In the genomic region with DNA sequence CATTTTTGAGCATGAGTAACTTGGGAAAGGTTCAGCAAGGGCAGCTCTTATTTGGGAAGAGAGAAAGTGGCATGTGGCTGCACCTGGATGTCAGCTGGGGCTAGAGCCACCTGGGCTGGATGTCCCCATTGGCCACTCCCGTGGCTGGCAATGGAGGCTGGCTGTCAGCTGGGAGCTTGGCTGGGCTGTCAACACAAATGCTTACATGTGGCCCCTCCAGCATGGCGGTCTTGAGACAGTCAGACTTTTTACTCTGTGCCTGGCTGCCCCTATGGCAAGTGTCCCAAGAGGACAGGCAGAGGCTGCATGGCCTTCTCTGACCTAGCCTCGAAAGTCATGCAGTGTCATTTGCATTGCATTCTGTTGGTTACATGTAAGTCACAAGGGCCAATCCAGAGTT, we compare ENCODE assay signal across 26 cellular contexts.
DNase-seq lines count a peak whose midpoint lies in the region; ATAC-seq, FAIRE-seq and TF ChIP-seq lines count a peak whose summit lies in the region.
"Had no signal": no experiment of that assay in that cellular context is flagged by ENCODE, and none has a peak within 500 bp of the region (broad histone marks: within the 10 kb centered on the region; RNA-seq: fewer than 3 reads in every experiment).

No MANE protein-coding gene starts in this region.

- H3K4ac ChIP-seq in mesenchymal stem cell (ENCODE audit: low read depth in 1 of 2, low read length in 2 of 2): no peak overlapping the region

- H3K36me3 Mint-ChIP-seq in T-helper 17 cell (ENCODE audit: low read depth) (peaks cover 3% of the 10 kb centered on the region), endodermal cell (ENCODE audit: low read depth) (no peaks in the 10 kb centered on the region)

- H3K9me3 ChIP-seq in T-helper 17 cell (ENCODE audit: control insufficient read depth, low read length, poor library complexity, severe bottlenecking) (peaks cover 4% of the 10 kb centered on the region), endodermal cell (ENCODE audit: control insufficient read depth, low read length) (peaks cover 3% of the 10 kb centered on the region), mesenchymal stem cell (ENCODE audit: control insufficient read depth, low read length) (peaks cover 21% of the 10 kb centered on the region), spleen (peaks cover 0 to 25% (median 17%) of the 10 kb centered on the region in 8 donors)

- no peak overlapping the region for H4K8ac ChIP-seq in mesenchymal stem cell (ENCODE audit: low read length)

- H3K4me3 Mint-ChIP-seq in T-helper 17 cell (no peak overlapping the region), endodermal cell (no peak overlapping the region)
- H3K4me3 Mint-ChIP-seq: CD4-positive, alpha-beta memory T cell had no signal

- no peak for TF ChIP-seq POLR2A in spleen (IDR thresholded peaks at IDR 0.05)

- ATAC-seq in T-helper 17 cell (no peak), GM19023 (IDR thresholded peaks at IDR 0.05; ENCODE audit: unreplicated experiment) (no peak)
- ATAC-seq: A549 had no signal

- no peak overlapping the region for H2AFZ ChIP-seq in mesenchymal stem cell (ENCODE audit: low read depth, low read length)
- H2AFZ ChIP-seq: PC-9 had no signal

- H3K4me1 ChIP-seq in endodermal cell (ENCODE audit: control insufficient read depth, insufficient read depth, low read length) (no peaks in the 10 kb centered on the region), mesenchymal stem cell (ENCODE audit: control insufficient read depth, insufficient read depth, low read depth, low read length) (peaks cover 5% of the 10 kb centered on the region), spleen (peaks cover 0 to 16% (median 1%) of the 10 kb centered on the region in 6 donors)

- WGBS in endodermal cell (ENCODE audit: insufficient coverage in 1 of 2, insufficient read length in 1 of 2), 2 experiments: 57 to 63% methylated on average over 3 of the region's 3 CpGs
- WGBS in mesenchymal stem cell: 40% methylated on average over 3 of the region's 3 CpGs
- 27 to 71% (median 56%) methylated on average over 2 to 3 of the region's 3 CpGs for WGBS in spleen, 5 donors

- peak overlapping the region; percentile 23 for H2BK15ac ChIP-seq in mesenchymal stem cell (ENCODE audit: low read depth, poor library complexity, severe bottlenecking)

- no peaks in the 10 kb centered on the region for H3K27me3 Mint-ChIP-seq in T-helper 17 cell
- H3K27me3 Mint-ChIP-seq in endodermal cell (ENCODE audit: insufficient read depth): peaks cover 10% of the 10 kb centered on the region
- H3K27me3 Mint-ChIP-seq: CD4-positive, alpha-beta memory T cell had no signal

- H3K18ac ChIP-seq in mesenchymal stem cell (ENCODE audit: low read depth in 1 of 2, low read length in 2 of 2): no peak overlapping the region

- no peak overlapping the region for H2BK12ac ChIP-seq in mesenchymal stem cell (ENCODE audit: low read length in 2 of 2)

- no peak overlapping the region for H3K4me2 ChIP-seq in mesenchymal stem cell (ENCODE audit: low read length, poor library complexity, severe bottlenecking)
- H3K4me2 ChIP-seq: A549, PC-9 had no signal

- H3K4me1 Mint-ChIP-seq in T-helper 17 cell (peaks cover 5% of the 10 kb centered on the region), endodermal cell (no peaks in the 10 kb centered on the region)

- H3K9me3 Mint-ChIP-seq in endodermal cell: peaks cover 13% of the 10 kb centered on the region

- H3K23ac ChIP-seq in mesenchymal stem cell (ENCODE audit: low read length in 2 of 2): no peak overlapping the region

- no peak for DNase-seq in T-helper 17 cell
- DNase-seq in endodermal cell: peak; percentile 31
- DNase-seq in mesenchymal stem cell: no peak
- DNase-seq in spleen: peak; percentile 70
- no peak for DNase-seq in amniotic stem cell (lab: John Stamatoyannopoulos, UW)
- DNase-seq in D721Med (ENCODE audit: insufficient read length, low spot score): no peak
- DNase-seq: AML-193, COR-L47, HCEC 1CT, IMR-90, KG1, MG63, NCI-H1105 treated with DMSO at 0.1 percent for 48 hours, NCI-H146, NCI-H2029, NCI-H446 treated with DMSO at 0.1 percent for 48 hours, NCI-H526, NCI-H82, PC-9, SHP77 had no signal

- intact Hi-C loops in spleen (cut with DNase I; ENCODE audit: low total_unique reads): no loop called here

- H3K27me3 ChIP-seq in endodermal cell (ENCODE audit: control insufficient read depth, insufficient read depth, low read length, poor library complexity, severe bottlenecking): peaks cover 5% of the 10 kb centered on the region
- H3K27me3 ChIP-seq in mesenchymal stem cell (ENCODE audit: control insufficient read depth in 1 of 2, insufficient read depth in 1 of 2, low read length in 2 of 2): peaks cover 0 to 4% of the 10 kb centered on the region in 2 experiments
- H3K27me3 ChIP-seq in spleen (replicated peaks in 1 of 7): no peaks in the 10 kb centered on the region
- H3K27me3 ChIP-seq: BLaER1 treated with 17β-estradiol and CSF1 and Interleukin-3, amounts not matched to agents 10 nM and 100 nM; MG63 had no signal

- no peak overlapping the region for H4K91ac ChIP-seq in mesenchymal stem cell (ENCODE audit: low read length)

- H3K4me3 ChIP-seq in endodermal cell (ENCODE audit: low read length) (no peak overlapping the region), mesenchymal stem cell (ENCODE audit: insufficient read depth in 1 of 2, low read depth in 1 of 2, low read length in 2 of 2) (no peak overlapping the region), spleen (no peak overlapping the region)
- H3K4me3 ChIP-seq: A549; BLaER1 treated with 17β-estradiol and CSF1 and Interleukin-3, amounts not matched to agents 10 nM and 100 nM; MG63; PC-9 had no signal

- no peak overlapping the region for H2BK120ac ChIP-seq in mesenchymal stem cell (ENCODE audit: low read depth, low read length)

- H3K79me1 ChIP-seq in mesenchymal stem cell (replicated peaks; ENCODE audit: low read length, poor library complexity, severe bottlenecking): no peaks in the 10 kb centered on the region

- peak overlapping the region; percentile 51 for H3K27ac Mint-ChIP-seq in T-helper 17 cell
- H3K27ac Mint-ChIP-seq in endodermal cell: no peak overlapping the region

- no peaks in the 10 kb centered on the region for H3K36me3 ChIP-seq in endodermal cell (ENCODE audit: control insufficient read depth, insufficient read depth, low read length)
- no peaks in the 10 kb centered on the region for H3K36me3 ChIP-seq in mesenchymal stem cell (ENCODE audit: control insufficient read depth in 1 of 2, insufficient read depth in 2 of 2, low read depth in 1 of 2, low read length in 2 of 2)
- H3K36me3 ChIP-seq in spleen: no peaks in the 10 kb centered on the region
- H3K36me3 ChIP-seq: BLaER1 treated with 17β-estradiol and CSF1 and Interleukin-3, amounts not matched to agents 10 nM and 100 nM; MG63 had no signal

- FAIRE-seq in D721Med (lab: Jason Lieb, UNC): no peak
- FAIRE-seq: A549, G401.6, H1 had no signal

- no peak overlapping the region for H3K14ac ChIP-seq in mesenchymal stem cell (ENCODE audit: low read length in 2 of 2)

- no peak overlapping the region for H3K9ac ChIP-seq in endodermal cell (ENCODE audit: extremely low read depth, low read length, poor library complexity, severe bottlenecking)
- no peak overlapping the region for H3K9ac ChIP-seq in mesenchymal stem cell (ENCODE audit: low read length)
- H3K9ac ChIP-seq: BLaER1 treated with 17β-estradiol and CSF1 and Interleukin-3, amounts not matched to agents 10 nM and 100 nM had no signal

- H2BK5ac ChIP-seq in mesenchymal stem cell (ENCODE audit: low read depth, low read length, poor library complexity, severe bottlenecking): no peak overlapping the region

- TF ChIP-seq CTCF in endodermal cell (conservative IDR thresholded peaks at IDR 0.05) (no peak), spleen (IDR thresholded peaks at IDR 0.05 in 8 of 11, conservative IDR thresholded peaks at IDR 0.05 in 3 of 11) (no peak), D721Med (IDR thresholded peaks at IDR 0.05; ENCODE audit: insufficient read depth, missing control alignments) (no peak)

- no peak overlapping the region for H3K27ac ChIP-seq in endodermal cell (ENCODE audit: low read depth, low read length)
- H3K27ac ChIP-seq in mesenchymal stem cell (ENCODE audit: low read length, poor library complexity, severe bottlenecking): no peak overlapping the region
- no peak overlapping the region for H3K27ac ChIP-seq in spleen
- H3K27ac ChIP-seq: A549; BLaER1 treated with 17β-estradiol and CSF1 and Interleukin-3, amounts not matched to agents 10 nM and 100 nM; PC-9 had no signal

- no peak overlapping the region for H2AK5ac ChIP-seq in mesenchymal stem cell (ENCODE audit: low read length, severe bottlenecking)

Comparison
In these comparisons a context has a peak if more than half of its experiments do, and no peak if none do; other contexts are left out.
1. DNase-seq: peak in endodermal cell (single experiment) and spleen (single experiment); none in T-helper 17 cell (0 of 3), mesenchymal stem cell (single experiment), amniotic stem cell (single experiment) and D721Med (single experiment).